In the genomic region with DNA sequence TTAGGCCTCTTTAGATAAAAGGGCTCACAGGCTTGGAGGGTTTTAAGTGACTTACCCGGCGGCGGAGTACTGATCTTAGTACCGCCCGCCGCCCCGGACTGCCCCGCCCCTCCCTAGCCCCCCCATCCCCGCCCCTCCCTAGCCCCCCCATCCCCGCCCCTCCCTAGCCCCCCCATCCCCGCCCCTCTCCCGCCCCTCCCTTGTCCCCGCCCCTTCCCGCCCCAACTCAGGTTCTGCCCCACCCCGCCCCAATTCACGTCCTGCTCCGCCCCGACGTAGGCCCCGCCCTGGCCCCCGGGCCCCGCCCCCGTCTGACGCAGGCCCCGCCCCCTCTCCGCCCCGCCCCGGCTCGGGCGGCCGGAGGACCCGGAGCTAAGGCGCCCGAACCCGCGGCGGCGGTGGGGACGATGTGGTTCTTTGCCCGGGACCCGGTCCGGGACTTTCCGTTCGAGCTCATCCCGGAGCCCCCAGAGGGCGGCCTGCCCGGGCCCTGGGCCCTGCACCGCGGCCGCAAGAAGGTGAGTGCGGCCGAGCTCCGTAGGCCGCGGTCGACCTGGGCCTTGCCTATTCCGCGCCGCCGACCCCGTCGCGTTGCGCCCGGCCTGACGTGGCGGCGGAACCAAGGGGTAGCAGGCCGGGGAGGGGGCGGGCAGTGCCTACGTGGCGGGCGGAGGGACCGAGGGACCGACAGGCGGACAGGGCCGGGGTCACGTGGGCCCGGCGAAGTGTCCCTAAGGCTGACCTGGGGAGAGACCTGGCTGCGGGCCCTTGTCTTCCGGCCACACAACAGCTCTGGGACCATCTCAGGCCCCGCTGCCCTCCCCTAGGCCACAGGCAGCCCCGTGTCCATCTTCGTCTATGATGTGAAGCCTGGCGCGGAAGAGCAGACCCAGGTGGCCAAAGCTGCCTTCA, we compare ENCODE assay signal across 1 cellular context.
TF ChIP-seq lines count a peak whose summit lies in the region.

A gene (plus strand): TSS at position 337 of the 912 bp plus-strand sequence. CDS start 71 bp downstream, at position 408.

TF ChIP-seq in K562, 482 proteins besides CTCF, POLR2A, EP300 and RAD21 (continues in another document):
- TF ChIP-seq CHD1 (IDR thresholded peaks at IDR 0.05; ENCODE audit: low read length) = peak; percentile 95
- TF ChIP-seq, protein P1, sequence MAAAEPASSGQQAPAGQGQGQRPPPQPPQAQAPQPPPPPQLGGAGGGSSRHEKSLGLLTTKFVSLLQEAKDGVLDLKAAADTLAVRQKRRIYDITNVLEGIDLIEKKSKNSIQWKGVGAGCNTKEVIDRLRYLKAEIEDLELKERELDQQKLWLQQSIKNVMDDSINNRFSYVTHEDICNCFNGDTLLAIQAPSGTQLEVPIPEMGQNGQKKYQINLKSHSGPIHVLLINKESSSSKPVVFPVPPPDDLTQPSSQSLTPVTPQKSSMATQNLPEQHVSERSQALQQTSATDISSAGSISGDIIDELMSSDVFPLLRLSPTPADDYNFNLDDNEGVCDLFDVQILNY (CRISPR knock-in tag; IDR thresholded peaks at IDR 0.05) = 0 out of 2 replicates have a peak, but pooled peaks have one; percentile 45
- peak; percentile 44 for TF ChIP-seq SAP30 (IDR thresholded peaks at IDR 0.05; ENCODE audit: borderline replicate concordance, insufficient read depth, low read depth, low read length, poor library complexity, severe bottlenecking)
- peak; percentile 61 for TF ChIP-seq PHF20 (IDR thresholded peaks at IDR 0.05; ENCODE audit: partially characterized antibody)
- peak; percentile 44 for TF ChIP-seq NEUROD1 (IDR thresholded peaks at IDR 0.05; ENCODE audit: borderline replicate concordance, low read depth, low read length, partially characterized antibody)
- peak; percentile 43 for TF ChIP-seq KDM5B (IDR thresholded peaks at IDR 0.05; ENCODE audit: insufficient replicate concordance, low read depth, low read length)
- peak; percentile 67; the same call in 1 of the 2 replicates for TF ChIP-seq TOE1 (IDR thresholded peaks at IDR 0.05; ENCODE audit: borderline replicate concordance)
- TF ChIP-seq TOE1 (CRISPR knock-in tag; IDR thresholded peaks at IDR 0.05; ENCODE audit: borderline replicate concordance, low read depth) = no peak
- TF ChIP-seq, protein P2, sequence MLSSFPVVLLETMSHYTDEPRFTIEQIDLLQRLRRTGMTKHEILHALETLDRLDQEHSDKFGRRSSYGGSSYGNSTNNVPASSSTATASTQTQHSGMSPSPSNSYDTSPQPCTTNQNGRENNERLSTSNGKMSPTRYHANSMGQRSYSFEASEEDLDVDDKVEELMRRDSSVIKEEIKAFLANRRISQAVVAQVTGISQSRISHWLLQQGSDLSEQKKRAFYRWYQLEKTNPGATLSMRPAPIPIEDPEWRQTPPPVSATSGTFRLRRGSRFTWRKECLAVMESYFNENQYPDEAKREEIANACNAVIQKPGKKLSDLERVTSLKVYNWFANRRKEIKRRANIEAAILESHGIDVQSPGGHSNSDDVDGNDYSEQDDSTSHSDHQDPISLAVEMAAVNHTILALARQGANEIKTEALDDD (IDR thresholded peaks at IDR 0.05) = no peak
- TF ChIP-seq, protein P3, sequence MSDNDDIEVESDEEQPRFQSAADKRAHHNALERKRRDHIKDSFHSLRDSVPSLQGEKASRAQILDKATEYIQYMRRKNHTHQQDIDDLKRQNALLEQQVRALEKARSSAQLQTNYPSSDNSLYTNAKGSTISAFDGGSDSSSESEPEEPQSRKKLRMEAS (CRISPR knock-in tag; IDR thresholded peaks at IDR 0.05) = peak; percentile 47; the same call in 1 of the 2 replicates
- no peak for TF ChIP-seq ZNF764 (CRISPR knock-in tag; IDR thresholded peaks at IDR 0.05; ENCODE audit: low read depth)
- TF ChIP-seq ZNF551 (CRISPR knock-in tag; IDR thresholded peaks at IDR 0.05) = no peak
- TF ChIP-seq CREM (IDR thresholded peaks at IDR 0.05; ENCODE audit: low read depth) = peak; percentile 15; the same call in 1 of the 2 replicates
- no peak for TF ChIP-seq ZKSCAN1 (IDR thresholded peaks at IDR 0.05; ENCODE audit: low read depth, low read length)
- no peak for TF ChIP-seq NUFIP1 (IDR thresholded peaks at IDR 0.05; ENCODE audit: partially characterized antibody)
- peak; percentile 29; the same call in 1 of the 2 replicates for TF ChIP-seq MYC (IDR thresholded peaks at IDR 0.05; ENCODE audit: low read depth, low read length)
- TF ChIP-seq MYC (CRISPR knock-in tag; IDR thresholded peaks at IDR 0.05; ENCODE audit: borderline replicate concordance, low read depth) = no peak
- TF ChIP-seq ZNF143 (CRISPR knock-in tag; IDR thresholded peaks at IDR 0.05) = peak; percentile 20; the same call in 1 of the 2 replicates
- no peak; the same call in 1 of the 2 replicates for TF ChIP-seq NFRKB (IDR thresholded peaks at IDR 0.05; ENCODE audit: low read depth)
- TF ChIP-seq, protein P4, sequence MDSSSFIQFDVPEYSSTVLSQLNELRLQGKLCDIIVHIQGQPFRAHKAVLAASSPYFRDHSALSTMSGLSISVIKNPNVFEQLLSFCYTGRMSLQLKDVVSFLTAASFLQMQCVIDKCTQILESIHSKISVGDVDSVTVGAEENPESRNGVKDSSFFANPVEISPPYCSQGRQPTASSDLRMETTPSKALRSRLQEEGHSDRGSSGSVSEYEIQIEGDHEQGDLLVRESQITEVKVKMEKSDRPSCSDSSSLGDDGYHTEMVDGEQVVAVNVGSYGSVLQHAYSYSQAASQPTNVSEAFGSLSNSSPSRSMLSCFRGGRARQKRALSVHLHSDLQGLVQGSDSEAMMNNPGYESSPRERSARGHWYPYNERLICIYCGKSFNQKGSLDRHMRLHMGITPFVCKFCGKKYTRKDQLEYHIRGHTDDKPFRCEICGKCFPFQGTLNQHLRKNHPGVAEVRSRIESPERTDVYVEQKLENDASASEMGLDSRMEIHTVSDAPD (CRISPR knock-in tag; IDR thresholded peaks at IDR 0.05) = no peak
- TF ChIP-seq, protein P5, sequence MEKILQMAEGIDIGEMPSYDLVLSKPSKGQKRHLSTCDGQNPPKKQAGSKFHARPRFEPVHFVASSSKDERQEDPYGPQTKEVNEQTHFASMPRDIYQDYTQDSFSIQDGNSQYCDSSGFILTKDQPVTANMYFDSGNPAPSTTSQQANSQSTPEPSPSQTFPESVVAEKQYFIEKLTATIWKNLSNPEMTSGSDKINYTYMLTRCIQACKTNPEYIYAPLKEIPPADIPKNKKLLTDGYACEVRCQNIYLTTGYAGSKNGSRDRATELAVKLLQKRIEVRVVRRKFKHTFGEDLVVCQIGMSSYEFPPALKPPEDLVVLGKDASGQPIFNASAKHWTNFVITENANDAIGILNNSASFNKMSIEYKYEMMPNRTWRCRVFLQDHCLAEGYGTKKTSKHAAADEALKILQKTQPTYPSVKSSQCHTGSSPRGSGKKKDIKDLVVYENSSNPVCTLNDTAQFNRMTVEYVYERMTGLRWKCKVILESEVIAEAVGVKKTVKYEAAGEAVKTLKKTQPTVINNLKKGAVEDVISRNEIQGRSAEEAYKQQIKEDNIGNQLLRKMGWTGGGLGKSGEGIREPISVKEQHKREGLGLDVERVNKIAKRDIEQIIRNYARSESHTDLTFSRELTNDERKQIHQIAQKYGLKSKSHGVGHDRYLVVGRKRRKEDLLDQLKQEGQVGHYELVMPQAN (IDR thresholded peaks at IDR 0.05; ENCODE audit: borderline replicate concordance) = peak; percentile 19; the same call in 1 of the 2 replicates
- TF ChIP-seq, protein P6, sequence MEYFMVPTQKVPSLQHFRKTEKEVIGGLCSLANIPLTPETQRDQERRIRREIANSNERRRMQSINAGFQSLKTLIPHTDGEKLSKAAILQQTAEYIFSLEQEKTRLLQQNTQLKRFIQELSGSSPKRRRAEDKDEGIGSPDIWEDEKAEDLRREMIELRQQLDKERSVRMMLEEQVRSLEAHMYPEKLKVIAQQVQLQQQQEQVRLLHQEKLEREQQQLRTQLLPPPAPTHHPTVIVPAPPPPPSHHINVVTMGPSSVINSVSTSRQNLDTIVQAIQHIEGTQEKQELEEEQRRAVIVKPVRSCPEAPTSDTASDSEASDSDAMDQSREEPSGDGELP (CRISPR knock-in tag; IDR thresholded peaks at IDR 0.05; ENCODE audit: borderline replicate concordance) = peak; percentile 56; the same call in 1 of the 2 replicates
- TF ChIP-seq PCBP1 (IDR thresholded peaks at IDR 0.05; ENCODE audit: low read depth, low read length, poor library complexity, severe bottlenecking) = peak; percentile 51
- TF ChIP-seq, protein P7, sequence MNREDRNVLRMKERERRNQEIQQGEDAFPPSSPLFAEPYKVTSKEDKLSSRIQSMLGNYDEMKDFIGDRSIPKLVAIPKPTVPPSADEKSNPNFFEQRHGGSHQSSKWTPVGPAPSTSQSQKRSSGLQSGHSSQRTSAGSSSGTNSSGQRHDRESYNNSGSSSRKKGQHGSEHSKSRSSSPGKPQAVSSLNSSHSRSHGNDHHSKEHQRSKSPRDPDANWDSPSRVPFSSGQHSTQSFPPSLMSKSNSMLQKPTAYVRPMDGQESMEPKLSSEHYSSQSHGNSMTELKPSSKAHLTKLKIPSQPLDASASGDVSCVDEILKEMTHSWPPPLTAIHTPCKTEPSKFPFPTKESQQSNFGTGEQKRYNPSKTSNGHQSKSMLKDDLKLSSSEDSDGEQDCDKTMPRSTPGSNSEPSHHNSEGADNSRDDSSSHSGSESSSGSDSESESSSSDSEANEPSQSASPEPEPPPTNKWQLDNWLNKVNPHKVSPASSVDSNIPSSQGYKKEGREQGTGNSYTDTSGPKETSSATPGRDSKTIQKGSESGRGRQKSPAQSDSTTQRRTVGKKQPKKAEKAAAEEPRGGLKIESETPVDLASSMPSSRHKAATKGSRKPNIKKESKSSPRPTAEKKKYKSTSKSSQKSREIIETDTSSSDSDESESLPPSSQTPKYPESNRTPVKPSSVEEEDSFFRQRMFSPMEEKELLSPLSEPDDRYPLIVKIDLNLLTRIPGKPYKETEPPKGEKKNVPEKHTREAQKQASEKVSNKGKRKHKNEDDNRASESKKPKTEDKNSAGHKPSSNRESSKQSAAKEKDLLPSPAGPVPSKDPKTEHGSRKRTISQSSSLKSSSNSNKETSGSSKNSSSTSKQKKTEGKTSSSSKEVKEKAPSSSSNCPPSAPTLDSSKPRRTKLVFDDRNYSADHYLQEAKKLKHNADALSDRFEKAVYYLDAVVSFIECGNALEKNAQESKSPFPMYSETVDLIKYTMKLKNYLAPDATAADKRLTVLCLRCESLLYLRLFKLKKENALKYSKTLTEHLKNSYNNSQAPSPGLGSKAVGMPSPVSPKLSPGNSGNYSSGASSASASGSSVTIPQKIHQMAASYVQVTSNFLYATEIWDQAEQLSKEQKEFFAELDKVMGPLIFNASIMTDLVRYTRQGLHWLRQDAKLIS (CRISPR knock-in tag; IDR thresholded peaks at IDR 0.05) = peak; percentile 81
- TF ChIP-seq POLR2AphosphoS5 (IDR thresholded peaks at IDR 0.05; ENCODE audit: control insufficient read depth, insufficient read depth, low read depth, low read length) = peak; percentile 36; the same call in 1 of the 2 replicates
- TF ChIP-seq PRMT5 (CRISPR knock-in tag; IDR thresholded peaks at IDR 0.05) = peak; percentile 78; the same call in 1 of the 2 replicates
- TF ChIP-seq, protein P8, sequence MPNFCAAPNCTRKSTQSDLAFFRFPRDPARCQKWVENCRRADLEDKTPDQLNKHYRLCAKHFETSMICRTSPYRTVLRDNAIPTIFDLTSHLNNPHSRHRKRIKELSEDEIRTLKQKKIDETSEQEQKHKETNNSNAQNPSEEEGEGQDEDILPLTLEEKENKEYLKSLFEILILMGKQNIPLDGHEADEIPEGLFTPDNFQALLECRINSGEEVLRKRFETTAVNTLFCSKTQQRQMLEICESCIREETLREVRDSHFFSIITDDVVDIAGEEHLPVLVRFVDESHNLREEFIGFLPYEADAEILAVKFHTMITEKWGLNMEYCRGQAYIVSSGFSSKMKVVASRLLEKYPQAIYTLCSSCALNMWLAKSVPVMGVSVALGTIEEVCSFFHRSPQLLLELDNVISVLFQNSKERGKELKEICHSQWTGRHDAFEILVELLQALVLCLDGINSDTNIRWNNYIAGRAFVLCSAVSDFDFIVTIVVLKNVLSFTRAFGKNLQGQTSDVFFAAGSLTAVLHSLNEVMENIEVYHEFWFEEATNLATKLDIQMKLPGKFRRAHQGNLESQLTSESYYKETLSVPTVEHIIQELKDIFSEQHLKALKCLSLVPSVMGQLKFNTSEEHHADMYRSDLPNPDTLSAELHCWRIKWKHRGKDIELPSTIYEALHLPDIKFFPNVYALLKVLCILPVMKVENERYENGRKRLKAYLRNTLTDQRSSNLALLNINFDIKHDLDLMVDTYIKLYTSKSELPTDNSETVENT (CRISPR knock-in tag; IDR thresholded peaks at IDR 0.05) = peak; percentile 32; the same call in 1 of the 2 replicates
- TF ChIP-seq CTBP1 (IDR thresholded peaks at IDR 0.05; ENCODE audit: borderline replicate concordance) = peak; percentile 47; the same call in 1 of the 2 replicates
- TF ChIP-seq, protein P9, sequence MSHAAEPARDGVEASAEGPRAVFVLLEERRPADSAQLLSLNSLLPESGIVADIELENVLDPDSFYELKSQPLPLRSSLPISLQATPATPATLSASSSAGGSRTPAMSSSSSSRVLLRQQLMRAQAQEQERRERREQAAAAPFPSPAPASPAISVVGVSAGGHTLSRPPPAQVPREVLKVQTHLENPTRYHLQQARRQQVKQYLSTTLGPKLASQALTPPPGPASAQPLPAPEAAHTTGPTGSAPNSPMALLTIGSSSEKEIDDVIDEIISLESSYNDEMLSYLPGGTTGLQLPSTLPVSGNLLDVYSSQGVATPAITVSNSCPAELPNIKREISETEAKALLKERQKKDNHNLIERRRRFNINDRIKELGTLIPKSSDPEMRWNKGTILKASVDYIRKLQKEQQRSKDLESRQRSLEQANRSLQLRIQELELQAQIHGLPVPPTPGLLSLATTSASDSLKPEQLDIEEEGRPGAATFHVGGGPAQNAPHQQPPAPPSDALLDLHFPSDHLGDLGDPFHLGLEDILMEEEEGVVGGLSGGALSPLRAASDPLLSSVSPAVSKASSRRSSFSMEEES (CRISPR knock-in tag; IDR thresholded peaks at IDR 0.05) = peak; percentile 76
- 0 out of 2 replicates have a peak, but pooled peaks have one; percentile 17 for TF ChIP-seq LCOR (CRISPR knock-in tag; IDR thresholded peaks at IDR 0.05)
- no peak for TF ChIP-seq ZNF197 (CRISPR knock-in tag; IDR thresholded peaks at IDR 0.05; ENCODE audit: low read depth)
- no peak for TF ChIP-seq CBFB (CRISPR knock-in tag; IDR thresholded peaks at IDR 0.05)
- TF ChIP-seq MIER1 (IDR thresholded peaks at IDR 0.05; ENCODE audit: low read depth) = no peak
- no peak for TF ChIP-seq MCM5 (IDR thresholded peaks at IDR 0.05; ENCODE audit: low read depth)
- TF ChIP-seq TRIM28 (IDR thresholded peaks at IDR 0.05) = no peak
- TF ChIP-seq OTX1 (CRISPR knock-in tag; IDR thresholded peaks at IDR 0.05) = no peak
- TF ChIP-seq GABPB1 (CRISPR knock-in tag; IDR thresholded peaks at IDR 0.05) = peak; percentile 73
- TF ChIP-seq, protein P10, sequence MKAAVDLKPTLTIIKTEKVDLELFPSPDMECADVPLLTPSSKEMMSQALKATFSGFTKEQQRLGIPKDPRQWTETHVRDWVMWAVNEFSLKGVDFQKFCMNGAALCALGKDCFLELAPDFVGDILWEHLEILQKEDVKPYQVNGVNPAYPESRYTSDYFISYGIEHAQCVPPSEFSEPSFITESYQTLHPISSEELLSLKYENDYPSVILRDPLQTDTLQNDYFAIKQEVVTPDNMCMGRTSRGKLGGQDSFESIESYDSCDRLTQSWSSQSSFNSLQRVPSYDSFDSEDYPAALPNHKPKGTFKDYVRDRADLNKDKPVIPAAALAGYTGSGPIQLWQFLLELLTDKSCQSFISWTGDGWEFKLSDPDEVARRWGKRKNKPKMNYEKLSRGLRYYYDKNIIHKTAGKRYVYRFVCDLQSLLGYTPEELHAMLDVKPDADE (conservative IDR thresholded peaks at IDR 0.05; ENCODE audit: control insufficient read depth, low read depth, low read length) = no peak
- TF ChIP-seq ZNF778 (CRISPR knock-in tag; IDR thresholded peaks at IDR 0.05) = no peak
